In genomic region chr11:106399075-106399500, GRCh38 we compare ENCODE assay signal across 12 cellular contexts.
DNase-seq lines count a peak whose midpoint lies in the region; ATAC-seq, FAIRE-seq and TF ChIP-seq lines count a peak whose summit lies in the region.
"Had no signal": no experiment of that assay in that cellular context is flagged by ENCODE, and none has a peak within 500 bp of the region (broad histone marks: within the 10 kb centered on the region; RNA-seq: fewer than 3 reads in every experiment).

No MANE protein-coding gene starts in this region.

- TF ChIP-seq EP300 in A549 (IDR thresholded peaks at IDR 0.05) = peak; percentile 57 to 89; a peak in 3 of 5 replicates

- H3K27ac ChIP-seq in A549 (peak overlapping the region; percentile 88 to 89), mesenchymal stem cell (ENCODE audit: low read length, poor library complexity, severe bottlenecking) (peak overlapping the region; percentile 99), H9 (ENCODE audit: insufficient read length, low read depth, low read length) (no peak overlapping the region)
- H3K27ac ChIP-seq: BLaER1 treated with 17β-estradiol and CSF1 and Interleukin-3, amounts not matched to agents 10 nM and 100 nM had no signal

- CTCF ChIA-PET in A549 (lab: Yijun Ruan, JAX) = interaction anchor here (0.6 to 1.1 kb wide), 3 partner anchors 80 to 383 kb away, joined by 3 read pairs; no protein-coding TSS in a partner anchor

- peak; percentile 47 to 86 for DNase-seq in A549 (ENCODE audit: low read depth in 1 of 2, low spot score in 1 of 2)
- peak; percentile 71 for DNase-seq in HTR-8/SVneo (ENCODE audit: insufficient read length, low spot score)
- DNase-seq in cerebellar cortex (ENCODE audit: low spot score) = peak; percentile 69
- peak; percentile 98 for DNase-seq in mesenchymal stem cell
- DNase-seq in H9 = no peak
- DNase-seq in iPS-NIHi7 (ENCODE audit: extremely low spot score) = no peak
- no peak for DNase-seq in stimulated activated effector memory CD8-positive, alpha-beta T cell treated with anti-CD3 and anti-CD28 coated beads, Interleukin-12 subunit alpha, Interleukin-12 subunit beta, amount 100 ng/mL, for 72 hours (ENCODE audit: low spot score in 2 of 2)
- no peak for DNase-seq in GM19240 (ENCODE audit: insufficient read length, low spot score)
- DNase-seq: NCI-H1694 treated with DMSO at 0.1 percent for 48 hours had no signal

- H2BK120ac ChIP-seq in mesenchymal stem cell (ENCODE audit: low read depth, low read length) (no peak overlapping the region), H9 (ENCODE audit: low read depth, low read length, poor library complexity, severe bottlenecking) (no peak overlapping the region)

- TF ChIP-seq CTCF in A549 (IDR thresholded peaks at IDR 0.05) = no peak
- no peak for TF ChIP-seq CTCF in H9 (conservative IDR thresholded peaks at IDR 0.05)

- H3K27me3 ChIP-seq in mesenchymal stem cell (ENCODE audit: control insufficient read depth in 1 of 2, insufficient read depth in 1 of 2, low read length in 2 of 2) (no peaks in the 10 kb centered on the region), H9 (ENCODE audit: insufficient read depth, low read length) (no peaks in the 10 kb centered on the region)
- H3K27me3 ChIP-seq: BLaER1 treated with 17β-estradiol and CSF1 and Interleukin-3, amounts not matched to agents 10 nM and 100 nM had no signal

- H2AFZ ChIP-seq in mesenchymal stem cell (ENCODE audit: low read depth, low read length) = no peak overlapping the region
- H2AFZ ChIP-seq in H9 (ENCODE audit: low read length) = no peak overlapping the region

- H3K4me2 ChIP-seq in A549 = peak overlapping the region; percentile 66
- H3K4me2 ChIP-seq in mesenchymal stem cell (ENCODE audit: low read length, poor library complexity, severe bottlenecking) = no peak overlapping the region
- no peak overlapping the region for H3K4me2 ChIP-seq in H9 (ENCODE audit: insufficient read depth, insufficient read length, low read length)
- H3K4me2 ChIP-seq: BLaER1 treated with 17β-estradiol and CSF1 and Interleukin-3, amounts not matched to agents 10 nM and 100 nM had no signal

- peaks cover 9 to 22% of the 10 kb centered on the region in 2 experiments for H3K4me1 Mint-ChIP-seq in H9
- no peaks in the 10 kb centered on the region for H3K4me1 Mint-ChIP-seq in stimulated activated effector memory CD8-positive, alpha-beta T cell treated with anti-CD3 and anti-CD28 coated beads, Interleukin-12 subunit alpha, Interleukin-12 subunit beta, amount 100 ng/mL, for 72 hours
- H3K4me1 Mint-ChIP-seq: activated naive CD4-positive, alpha-beta T cell treated with anti-CD3 and anti-CD28 coated beads, Interleukin-2, amount 50 U/mL, for 24 hours had no signal

- FAIRE-seq in A549 (lab: Jason Lieb, UNC) (no peak), HTR-8/SVneo (lab: Jason Lieb, UNC) (peak; percentile 69)

- H2BK12ac ChIP-seq in mesenchymal stem cell (ENCODE audit: low read length in 2 of 2) (peak overlapping the region in 1 of 2 experiments; percentile 83), H9 (ENCODE audit: insufficient read length, low read depth, low read length) (no peak overlapping the region)

- H3K36me3 ChIP-seq in mesenchymal stem cell (ENCODE audit: control insufficient read depth in 1 of 2, insufficient read depth in 2 of 2, low read depth in 1 of 2, low read length in 2 of 2) = no peaks in the 10 kb centered on the region
- H3K36me3 ChIP-seq: BLaER1 treated with 17β-estradiol and CSF1 and Interleukin-3, amounts not matched to agents 10 nM and 100 nM had no signal

- H3K23ac ChIP-seq in mesenchymal stem cell (ENCODE audit: low read length in 2 of 2) (no peak overlapping the region), H9 (ENCODE audit: insufficient read length, low read depth, low read length) (no peak overlapping the region)

- peak overlapping the region; percentile 85 for H3K9ac ChIP-seq in mesenchymal stem cell (ENCODE audit: low read length)
- H3K9ac ChIP-seq in H9 (ENCODE audit: extremely low read depth, insufficient read length, low read length) = no peak overlapping the region
- H3K9ac ChIP-seq: BLaER1 treated with 17β-estradiol and CSF1 and Interleukin-3, amounts not matched to agents 10 nM and 100 nM had no signal

- H3K4ac ChIP-seq in mesenchymal stem cell (ENCODE audit: low read depth in 1 of 2, low read length in 2 of 2) (no peak overlapping the region), H9 (ENCODE audit: low read depth, low read length) (no peak overlapping the region)

- H3T11ph ChIP-seq in H9 (ENCODE audit: low read length) = no peak overlapping the region

- H3K27me3 Mint-ChIP-seq in H9 (ENCODE audit: low read depth) = no peaks in the 10 kb centered on the region; the same call in 1 of the 2 replicates
- H3K27me3 Mint-ChIP-seq: activated naive CD4-positive, alpha-beta T cell treated with anti-CD3 and anti-CD28 coated beads, Interleukin-2, amount 50 U/mL, for 24 hours had no signal

- H3K36me3 Mint-ChIP-seq in H9 (ENCODE audit: insufficient read depth in 1 of 3, low read depth in 3 of 3) = peaks cover 8 to 11% (median 9%) of the 10 kb centered on the region in 3 experiments; a peak in 6 of 7 replicates
- no peaks in the 10 kb centered on the region for H3K36me3 Mint-ChIP-seq in stimulated activated effector memory CD8-positive, alpha-beta T cell treated with anti-CD3 and anti-CD28 coated beads, Interleukin-12 subunit alpha, Interleukin-12 subunit beta, amount 100 ng/mL, for 72 hours
- H3K36me3 Mint-ChIP-seq: activated naive CD4-positive, alpha-beta T cell treated with anti-CD3 and anti-CD28 coated beads, Interleukin-2, amount 50 U/mL, for 24 hours had no signal

- H2BK15ac ChIP-seq in mesenchymal stem cell (ENCODE audit: low read depth, poor library complexity, severe bottlenecking) = no peak overlapping the region
- no peak overlapping the region for H2BK15ac ChIP-seq in H9 (ENCODE audit: low read depth, low read length)

- H2AK5ac ChIP-seq in mesenchymal stem cell (ENCODE audit: low read length, severe bottlenecking) (peak overlapping the region; percentile 96), H9 (ENCODE audit: insufficient read length, low read length) (no peak overlapping the region)

- H3K79me1 ChIP-seq in mesenchymal stem cell (replicated peaks; ENCODE audit: low read length, poor library complexity, severe bottlenecking) = no peaks in the 10 kb centered on the region
- no peaks in the 10 kb centered on the region for H3K79me1 ChIP-seq in H9 (ENCODE audit: insufficient read depth, low read depth, low read length, poor library complexity, severe bottlenecking)

- H3K9me3 Mint-ChIP-seq in H9 = peaks cover 11% of the 10 kb centered on the region in 2 experiments
- H3K9me3 Mint-ChIP-seq in stimulated activated effector memory CD8-positive, alpha-beta T cell treated with anti-CD3 and anti-CD28 coated beads, Interleukin-12 subunit alpha, Interleukin-12 subunit beta, amount 100 ng/mL, for 72 hours = peaks cover 11% of the 10 kb centered on the region
- H3K9me3 Mint-ChIP-seq: activated naive CD4-positive, alpha-beta T cell treated with anti-CD3 and anti-CD28 coated beads, Interleukin-2, amount 50 U/mL, for 24 hours had no signal

- H3K9me3 ChIP-seq in A549 (peaks cover 11% of the 10 kb centered on the region; the same call in 2 of the 3 replicates), mesenchymal stem cell (ENCODE audit: control insufficient read depth, low read length) (no peaks in the 10 kb centered on the region), H9 (ENCODE audit: control insufficient read depth, low read depth, low read length) (no peaks in the 10 kb centered on the region)

- no peaks in the 10 kb centered on the region for H3K23me2 ChIP-seq in H9 (ENCODE audit: insufficient read length, low read depth, low read length, poor library complexity, severe bottlenecking)

- H4K8ac ChIP-seq in mesenchymal stem cell (ENCODE audit: low read length) (no peak overlapping the region), H9 (replicated peaks; ENCODE audit: insufficient read length, low read depth, low read length) (no peak overlapping the region)

- no peak overlapping the region for H3K27ac Mint-ChIP-seq in H9
- no peak overlapping the region for H3K27ac Mint-ChIP-seq in stimulated activated effector memory CD8-positive, alpha-beta T cell treated with anti-CD3 and anti-CD28 coated beads, Interleukin-12 subunit alpha, Interleukin-12 subunit beta, amount 100 ng/mL, for 72 hours
- H3K27ac Mint-ChIP-seq: activated naive CD4-positive, alpha-beta T cell treated with anti-CD3 and anti-CD28 coated beads, Interleukin-2, amount 50 U/mL, for 24 hours; T-helper 1 cell treated with Interleukin-12 subunit alpha and Interleukin-12 subunit beta and Interleukin-4 antibody, amounts not matched to agents 30 μg/mL and 1 μg/mL, for 36 hours had no signal

- H2BK20ac ChIP-seq in H9 (ENCODE audit: low read depth, low read length, poor library complexity, severe bottlenecking) = no peak overlapping the region

- H3K14ac ChIP-seq in mesenchymal stem cell (ENCODE audit: low read length in 2 of 2) (no peak overlapping the region), H9 (ENCODE audit: insufficient read depth, low read length) (no peak overlapping the region)

- no peak overlapping the region for H3K4me3 Mint-ChIP-seq in H9
- H3K4me3 Mint-ChIP-seq in stimulated activated effector memory CD8-positive, alpha-beta T cell treated with anti-CD3 and anti-CD28 coated beads, Interleukin-12 subunit alpha, Interleukin-12 subunit beta, amount 100 ng/mL, for 72 hours = no peak overlapping the region
- H3K4me3 Mint-ChIP-seq: activated naive CD4-positive, alpha-beta T cell treated with anti-CD3 and anti-CD28 coated beads, Interleukin-2, amount 50 U/mL, for 24 hours; T-helper 1 cell treated with Interleukin-12 subunit alpha and Interleukin-12 subunit beta and Interleukin-4 antibody, amounts not matched to agents 30 μg/mL and 1 μg/mL, for 36 hours had no signal

- no peak for TF ChIP-seq POLR2A in A549 (IDR thresholded peaks at IDR 0.05; ENCODE audit: low read length)

- no peak overlapping the region for H4K5ac ChIP-seq in H9 (ENCODE audit: insufficient read length, low read depth, low read length)

- H3K4me1 ChIP-seq in A549 = peaks cover 26% of the 10 kb centered on the region
- H3K4me1 ChIP-seq in mesenchymal stem cell (ENCODE audit: control insufficient read depth, insufficient read depth, low read depth, low read length) = peaks cover 5% of the 10 kb centered on the region
- no peaks in the 10 kb centered on the region for H3K4me1 ChIP-seq in H9 (ENCODE audit: insufficient read depth, low read length)
- H3K4me1 ChIP-seq: BLaER1 treated with 17β-estradiol and CSF1 and Interleukin-3, amounts not matched to agents 10 nM and 100 nM had no signal

- ATAC-seq in A549 = peak; percentile 97 to 98
- ATAC-seq in stimulated activated effector memory CD8-positive, alpha-beta T cell treated with anti-CD3 and anti-CD28 coated beads, Interleukin-12 subunit alpha, Interleukin-12 subunit beta, amount 100 ng/mL, for 72 hours = no peak

- H3K18ac ChIP-seq in mesenchymal stem cell (ENCODE audit: low read depth in 1 of 2, low read length in 2 of 2) = peak overlapping the region; percentile 64 to 78
- no peak overlapping the region for H3K18ac ChIP-seq in H9 (ENCODE audit: insufficient read length, low read depth, low read length)

- peak overlapping the region; percentile 19 for H4K91ac ChIP-seq in mesenchymal stem cell (ENCODE audit: low read length)
- H4K91ac ChIP-seq in H9 (ENCODE audit: insufficient read length, low read depth, low read length) = no peak overlapping the region

- TF ChIP-seq RAD21 in A549 (conservative IDR thresholded peaks at IDR 0.05 in 1 of 2, IDR thresholded peaks at IDR 0.05 in 1 of 2) = peak in 1 of 2 experiments; percentile 60; a peak in 3 of 5 replicates

- 3% methylated on average over 3 of the region's 3 CpGs for WGBS in A549 (ENCODE audit: missing lambda C conversion rate)
- WGBS in mesenchymal stem cell = no CpG with 5 or more reads among the region's 3 CpGs
- WGBS in H9 (ENCODE audit: extremely low coverage, insufficient read length, low lambda C conversion rate) = no CpG with 5 or more reads among the region's 3 CpGs

- no peaks in the 10 kb centered on the region for H4K20me1 ChIP-seq in H9 (ENCODE audit: control insufficient read depth, insufficient read depth, insufficient read length)
- H4K20me1 ChIP-seq: BLaER1 treated with 17β-estradiol and CSF1 and Interleukin-3, amounts not matched to agents 10 nM and 100 nM had no signal

- H3K4me3 ChIP-seq in A549 = no peak overlapping the region
- H3K4me3 ChIP-seq in mesenchymal stem cell (ENCODE audit: insufficient read depth in 1 of 2, low read depth in 1 of 2, low read length in 2 of 2) = no peak overlapping the region
- H3K4me3 ChIP-seq: BLaER1 treated with 17β-estradiol and CSF1 and Interleukin-3, amounts not matched to agents 10 nM and 100 nM had no signal

- POLR2A ChIA-PET in A549 (lab: Yijun Ruan, JAX) = no interaction called here

- H2BK5ac ChIP-seq in mesenchymal stem cell (ENCODE audit: low read depth, low read length, poor library complexity, severe bottlenecking) (peak overlapping the region; percentile 73), H9 (ENCODE audit: insufficient read length, low read length) (no peak overlapping the region)

- H3K56ac ChIP-seq in H9 (ENCODE audit: insufficient read length, low read depth, low read length) = no peak overlapping the region

- no peaks in the 10 kb centered on the region for H3K79me2 ChIP-seq in H9 (ENCODE audit: insufficient read depth, low read length)

Comparison
In these comparisons a context has a peak if more than half of its experiments do, and no peak if none do; other contexts are left out.
1. DNase-seq: peak in A549 (2 of 2), HTR-8/SVneo (single experiment), cerebellar cortex (single experiment) and mesenchymal stem cell (single experiment); none in H9 (single experiment), iPS-NIHi7 (single experiment), stimulated activated effector memory CD8-positive, alpha-beta T cell treated with anti-CD3 and anti-CD28 coated beads, Interleukin-12 subunit alpha, Interleukin-12 subunit beta, amount 100 ng/mL, for 72 hours (0 of 2) and GM19240 (single experiment).